10 cellular contexts compared by ENCODE assay signal in genomic region chr10:80473692-80474596, GRCh38. TPM values are rescaled to one million over a fixed set of nuclear protein-coding genes. Genes with fewer than 3 reads are reported as not detected.
DNase-seq lines count a peak whose midpoint lies in the region; ATAC-seq and TF ChIP-seq lines count a peak whose summit lies in the region.
"Had no signal": no experiment of that assay in that cellular context is flagged by ENCODE, and none has a peak within 500 bp of the region (broad histone marks: within the 10 kb centered on the region; RNA-seq: fewer than 3 reads in every experiment).

No MANE protein-coding gene starts in this region.

- H3K4me3 Mint-ChIP-seq in WTC11: no peak overlapping the region

- H3K9me3 ChIP-seq in SK-N-SH (peaks cover 8% of the 10 kb centered on the region; the same call in 1 of the 2 replicates), skeletal muscle tissue (ENCODE audit: control insufficient read depth in 3 of 3, low read length in 3 of 3) (peaks cover 0 to 3% (median 0%) of the 10 kb centered on the region in 3 donors)

- H3K4me2 ChIP-seq in SK-N-SH: no peak overlapping the region

- CTCF ChIA-PET in SK-N-SH (lab: Yijun Ruan, JAX): interaction anchor here (1.0 to 35.3 kb wide), 4 partner anchors 14 to 32 kb away, joined by 3 to 602 read pairs (median 4); no protein-coding TSS in a partner anchor
- CTCF ChIA-PET in WTC11 (lab: Charles Lee): interaction anchor here (1.0 to 4.3 kb wide), 6 partner anchors 10 to 123 kb away, joined by 4 to 31 read pairs (median 5); no protein-coding TSS in a partner anchor

- H3K4me1 Mint-ChIP-seq in WTC11: peaks cover 60% of the 10 kb centered on the region

- H3K27me3 Mint-ChIP-seq in WTC11 (ENCODE audit: low read depth): peaks cover 8% of the 10 kb centered on the region

- no peak overlapping the region for H3K27ac Mint-ChIP-seq in WTC11

- DNase-seq in SK-N-SH (no peak), WTC11 (ENCODE audit: low spot score) (no peak), fibroblast of mammary gland (ENCODE audit: low read depth) (peak; percentile 62), NCI-H187 (lab: John Stamatoyannopoulos, UW) (no peak)

- no peaks in the 10 kb centered on the region for H3K9me2 ChIP-seq in SK-N-SH

- H3K4me1 ChIP-seq in SK-N-SH (ENCODE audit: control insufficient read depth in 1 of 2, insufficient read depth in 2 of 2, low read depth in 1 of 2, low read length in 1 of 2): peaks cover 5 to 24% of the 10 kb centered on the region in 2 experiments; a peak in 3 of 4 replicates
- peaks cover 34 to 38% (median 34%) of the 10 kb centered on the region in 3 donors for H3K4me1 ChIP-seq in skeletal muscle tissue (ENCODE audit: control insufficient read depth in 3 of 3, insufficient read depth in 3 of 3, low read length in 3 of 3)

- POLR2A ChIA-PET in SK-N-SH (lab: Yijun Ruan, JAX): interaction anchor here (1.3 kb wide), 1 partner anchor 10 kb away, joined by 5 read pairs; no protein-coding TSS in a partner anchor
- POLR2A ChIA-PET in WTC11 (lab: Charles Lee): no interaction called here

- WGBS in SK-N-SH (ENCODE audit: low lambda C conversion rate): 93% methylated on average over 8 of the region's 8 CpGs

- peaks cover 7% of the 10 kb centered on the region for H3K9me3 Mint-ChIP-seq in WTC11

- H3K27me3 ChIP-seq in SK-N-SH (ENCODE audit: insufficient read depth) (no peaks in the 10 kb centered on the region), skeletal muscle tissue (ENCODE audit: control insufficient read depth in 3 of 3, insufficient read depth in 3 of 3, low read length in 3 of 3) (no peaks in the 10 kb centered on the region)

- H2AFZ ChIP-seq in SK-N-SH (ENCODE audit: low read depth): no peak overlapping the region

- peaks cover 52% of the 10 kb centered on the region for H4K20me1 ChIP-seq in SK-N-SH (ENCODE audit: insufficient read depth)

- TF ChIP-seq CTCF in SK-N-SH (IDR thresholded peaks at IDR 0.05) (no peak), WTC11 (IDR thresholded peaks at IDR 0.05) (no peak), fibroblast of mammary gland (conservative IDR thresholded peaks at IDR 0.05; ENCODE audit: control insufficient read depth, insufficient read depth, low read depth, low read length) (no peak)

- no peak for TF ChIP-seq RAD21 in SK-N-SH (IDR thresholded peaks at IDR 0.05; ENCODE audit: low read length)

- peaks cover 6 to 37% of the 10 kb centered on the region in 2 experiments for H3K36me3 ChIP-seq in SK-N-SH (replicated peaks in 1 of 2; ENCODE audit: control insufficient read depth in 1 of 2, insufficient read depth in 2 of 2, low read length in 1 of 2)
- peaks cover 0 to 5% (median 2%) of the 10 kb centered on the region in 3 donors for H3K36me3 ChIP-seq in skeletal muscle tissue (ENCODE audit: control insufficient read depth in 3 of 3, insufficient read depth in 3 of 3, low read length in 3 of 3)

- H3K27ac ChIP-seq in SK-N-SH (ENCODE audit: low read depth in 2 of 2, low read length in 1 of 2) (peak overlapping the region in 1 of 2 experiments; percentile 52; a peak in 1 of 4 replicates), skeletal muscle tissue (ENCODE audit: low read depth, low read length) (peak overlapping the region; percentile 40)
- H3K27ac ChIP-seq: 22Rv1, SK-N-MC had no signal

- H3K9ac ChIP-seq in SK-N-SH (no peak overlapping the region), skeletal muscle tissue (ENCODE audit: low read depth in 1 of 3, low read length in 3 of 3) (peak overlapping the region in 1 of 3 donors; percentile 57)

- H3F3A ChIP-seq in SK-N-SH (replicated peaks; ENCODE audit: insufficient read depth): peaks cover 26% of the 10 kb centered on the region

- H3K4me3 ChIP-seq in SK-N-SH (ENCODE audit: low read depth in 2 of 2, low read length in 1 of 2): no peak overlapping the region
- H3K4me3 ChIP-seq in fibroblast of mammary gland (ENCODE audit: control insufficient read depth, low read depth, low read length): no peak overlapping the region
- H3K4me3 ChIP-seq in skeletal muscle tissue (ENCODE audit: low read length in 3 of 3): no peak overlapping the region
- H3K4me3 ChIP-seq: SK-N-MC had no signal

- peaks cover 99% of the 10 kb centered on the region for H3K79me2 ChIP-seq in SK-N-SH (ENCODE audit: insufficient read depth)

- TF ChIP-seq EP300 in SK-N-SH (IDR thresholded peaks at IDR 0.05; ENCODE audit: borderline replicate concordance in 1 of 2, low read depth in 1 of 2, low read length in 1 of 2): no peak

- peaks cover 30% of the 10 kb centered on the region for H3K36me3 Mint-ChIP-seq in WTC11

- ATAC-seq in SK-N-SH treated with all-trans-retinoic acid at 6 μM for 48 hours: peak; percentile 38; the same call in 2 of the 3 replicates
- peak; percentile 56 for ATAC-seq in WTC11
- no peak for ATAC-seq in GM18519 (IDR thresholded peaks at IDR 0.05; ENCODE audit: low FRiP score, unreplicated experiment)
- no peak for ATAC-seq in GM18907 (IDR thresholded peaks at IDR 0.05; ENCODE audit: unreplicated experiment)

TF ChIP-seq in SK-N-SH treated with all-trans-retinoic acid at 6 μM for 48 hours, 23 proteins besides CTCF, POLR2A, EP300 and RAD21 (continues in another document):
- TF ChIP-seq GLIS3 (CRISPR knock-in tag; IDR thresholded peaks at IDR 0.05) (no peak), CSRNP3 (CRISPR knock-in tag; IDR thresholded peaks at IDR 0.05) (no peak), TCF4 (CRISPR knock-in tag; IDR thresholded peaks at IDR 0.05; ENCODE audit: borderline replicate concordance) (no peak), OSR1 (CRISPR knock-in tag; IDR thresholded peaks at IDR 0.05) (no peak)

TF ChIP-seq in SK-N-SH, 30 proteins besides CTCF, POLR2A, EP300 and RAD21 (continues in another document):
- TF ChIP-seq USF2 (IDR thresholded peaks at IDR 0.05; ENCODE audit: borderline replicate concordance, low read depth, low read length) (no peak), POLR2AphosphoS5 (IDR thresholded peaks at IDR 0.05; ENCODE audit: low read depth, low read length) (no peak), EZH2phosphoT487 (IDR thresholded peaks at IDR 0.05; ENCODE audit: borderline replicate concordance, low read depth) (no peak), TCF12 (IDR thresholded peaks at IDR 0.05) (no peak)

TF ChIP-seq in WTC11, 78 proteins besides CTCF, POLR2A, EP300 and RAD21 (continues in another document):
- TF ChIP-seq SMAD3 (CRISPR knock-in tag; IDR thresholded peaks at IDR 0.05; ENCODE audit: borderline replicate concordance): no peak
- no peak for TF ChIP-seq ZBTB43 (CRISPR knock-in tag; IDR thresholded peaks at IDR 0.05)
- no peak for TF ChIP-seq PREB (CRISPR knock-in tag; IDR thresholded peaks at IDR 0.05; ENCODE audit: borderline replicate concordance)
- no peak for TF ChIP-seq CBFB (CRISPR knock-in tag; IDR thresholded peaks at IDR 0.05; ENCODE audit: low read depth)
- peak; percentile 61 for TF ChIP-seq ZNF121 (CRISPR knock-in tag; IDR thresholded peaks at IDR 0.05)
- TF ChIP-seq NFATC4 (CRISPR knock-in tag; IDR thresholded peaks at IDR 0.05): no peak
- no peak for TF ChIP-seq ZNF281 (CRISPR knock-in tag; IDR thresholded peaks at IDR 0.05)
- no peak for TF ChIP-seq NR1H2 (CRISPR knock-in tag; IDR thresholded peaks at IDR 0.05)

RNA-seq across cellular contexts. Expression of gene TSPAN14, which starts 19.8 kb away (rescaled TPM):
- polyA plus RNA-seq in SK-N-SH (2012; rRNA removed): 44.0 and 78.1 TPM in 2 replicates
- polyA plus RNA-seq in SK-N-SH (2012; cell fraction: cytosol; rRNA removed): 42.5 and 64.1 TPM in 2 replicates
- polyA plus RNA-seq in SK-N-SH (2012; cell fraction: nucleus; rRNA removed): 57.0 and 58.9 TPM in 2 replicates
- total RNA-seq in WTC11 (2021) (64.0 to 73.5 TPM (median 72.1 TPM) in 3 replicates), skeletal muscle tissue (6.3 TPM)

Comparison
In these comparisons a context has a peak if more than half of its experiments do, and no peak if none do; other contexts are left out.
1. ATAC-seq: peak in SK-N-SH treated with all-trans-retinoic acid at 6 μM for 48 hours (single experiment) and WTC11 (single experiment); none in GM18519 (single experiment) and GM18907 (single experiment).